2 cellular contexts compared by ENCODE assay signal in genomic region chr1:6495540-6496359, GRCh38.
TF ChIP-seq lines count a peak whose summit lies in the region.

No MANE protein-coding gene starts in this region.

TF ChIP-seq in A549, 52 proteins besides CTCF, POLR2A, EP300 and RAD21:
- TF ChIP-seq E2F6 (IDR thresholded peaks at IDR 0.05; ENCODE audit: borderline replicate concordance, low read depth) (no peak), CBX8 (IDR thresholded peaks at IDR 0.05) (no peak), POLR2AphosphoS2 (conservative IDR thresholded peaks at IDR 0.05; ENCODE audit: low read length) (no peak), MAZ (IDR thresholded peaks at IDR 0.05; ENCODE audit: borderline replicate concordance, low read depth, low read length) (no peak), ATOH8 (CRISPR knock-in tag; IDR thresholded peaks at IDR 0.05; ENCODE audit: low read depth) (no peak), GATA3 (IDR thresholded peaks at IDR 0.05; ENCODE audit: borderline replicate concordance) (no peak), JUNB (IDR thresholded peaks at IDR 0.05) (no peak), CEBPB (IDR thresholded peaks at IDR 0.05) (no peak), TFCP2L1 (CRISPR knock-in tag; IDR thresholded peaks at IDR 0.05) (no peak), KDM1A (IDR thresholded peaks at IDR 0.05; ENCODE audit: low read depth) (no peak), FOSB (CRISPR knock-in tag; IDR thresholded peaks at IDR 0.05) (no peak), USF2 (IDR thresholded peaks at IDR 0.05) (no peak), BCL3 (IDR thresholded peaks at IDR 0.05) (no peak), ESRRA (IDR thresholded peaks at IDR 0.05; ENCODE audit: borderline replicate concordance, low read length) (no peak), MAFK (IDR thresholded peaks at IDR 0.05; ENCODE audit: partially characterized antibody) (no peak), CBX2 (IDR thresholded peaks at IDR 0.05; ENCODE audit: borderline replicate concordance, low read depth) (no peak), SREBF2 (IDR thresholded peaks at IDR 0.05) (no peak), PHF8 (IDR thresholded peaks at IDR 0.05; ENCODE audit: borderline replicate concordance, low read depth) (no peak), HEYL (CRISPR knock-in tag; IDR thresholded peaks at IDR 0.05) (no peak)
TF ChIP-seq in A549: peak in this region for 0.

TF ChIP-seq in GM23338, 12 proteins besides CTCF, POLR2A, EP300 and RAD21:
- no peak for TF ChIP-seq ZNF462 (CRISPR knock-in tag; IDR thresholded peaks at IDR 0.05)
- TF ChIP-seq POLR2AphosphoS5 (IDR thresholded peaks at IDR 0.05; ENCODE audit: low read depth): no peak
